Comparison of ENCODE assay signal across 10 cellular contexts in genomic region chr22:31139866-31140716, GRCh38. TPM values are rescaled to one million over a fixed set of nuclear protein-coding genes. Genes with fewer than 3 reads are reported as not detected.
DNase-seq lines count a peak whose midpoint lies in the region; ATAC-seq, FAIRE-seq and TF ChIP-seq lines count a peak whose summit lies in the region.
"Had no signal": no experiment of that assay in that cellular context is flagged by ENCODE, and none has a peak within 500 bp of the region (broad histone marks: within the 10 kb centered on the region; RNA-seq: fewer than 3 reads in every experiment).

A gene with protein sequence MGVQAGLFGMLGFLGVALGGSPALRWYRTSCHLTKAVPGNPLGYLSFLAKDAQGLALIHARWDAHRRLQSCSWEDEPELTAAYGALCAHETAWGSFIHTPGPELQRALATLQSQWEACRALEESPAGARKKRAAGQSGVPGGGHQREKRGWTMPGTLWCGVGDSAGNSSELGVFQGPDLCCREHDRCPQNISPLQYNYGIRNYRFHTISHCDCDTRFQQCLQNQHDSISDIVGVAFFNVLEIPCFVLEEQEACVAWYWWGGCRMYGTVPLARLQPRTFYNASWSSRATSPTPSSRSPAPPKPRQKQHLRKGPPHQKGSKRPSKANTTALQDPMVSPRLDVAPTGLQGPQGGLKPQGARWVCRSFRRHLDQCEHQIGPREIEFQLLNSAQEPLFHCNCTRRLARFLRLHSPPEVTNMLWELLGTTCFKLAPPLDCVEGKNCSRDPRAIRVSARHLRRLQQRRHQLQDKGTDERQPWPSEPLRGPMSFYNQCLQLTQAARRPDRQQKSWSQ (minus strand): TSS chr22:31140508. CDS start chr22:31140354, 154 bp downstream.

- no peak for FAIRE-seq in K562 (lab: Jason Lieb, UNC)
- FAIRE-seq in kidney (lab: Jason Lieb, UNC), result no peak
- FAIRE-seq: frontal cortex had no signal

- DNase-seq in AG09309 (ENCODE audit: low read depth), result no peak
- peak; percentile 41 to 71 (median 68) for DNase-seq in K562 (ENCODE audit: extremely low read depth in 1 of 4, low spot score in 3 of 4)
- DNase-seq in kidney, result peak; percentile 68
- no peak for DNase-seq in DMS114 treated with DMSO at 0.1 percent for 48 hours (lab: John Stamatoyannopoulos, UW; ENCODE audit: unreplicated experiment)
- no peak for DNase-seq in ACHN

- POLR2A ChIA-PET in K562 (lab: Yijun Ruan, JAX), result interaction anchor here (0.9 kb wide), 1 partner anchor 20 kb away, joined by 4 read pairs; no protein-coding TSS in a partner anchor

- no peaks in the 10 kb centered on the region for H3K79me2 ChIP-seq in K562 (ENCODE audit: control insufficient read depth, insufficient read depth, low read length)

- TF ChIP-seq POLR2A in K562 (conservative IDR thresholded peaks at IDR 0.05), result no peak

- H3K4me3 ChIP-seq in AG09309 (ENCODE audit: control insufficient read depth, low read depth, low read length) (no peak within 1 kb of the TSS), K562 (no peak within 1 kb of the TSS; the same call in 1 of the 2 replicates), kidney (ENCODE audit: low read length in 2 of 2) (no peak within 1 kb of the TSS)

- H3K36me3 ChIP-seq in K562 (ENCODE audit: control insufficient read depth, insufficient read depth, low read length) (no peaks in the 10 kb centered on the region), kidney (ENCODE audit: control insufficient read depth in 1 of 2, insufficient read depth in 2 of 2, low read length in 2 of 2) (no peaks in the 10 kb centered on the region)

- peak; percentile 9 for TF ChIP-seq CTCF in AG09309 (IDR thresholded peaks at IDR 0.05; ENCODE audit: control insufficient read depth, insufficient read depth, low read depth, low read length, missing control alignments)
- 0 out of 6 replicates have a peak, but pooled peaks of 1 of the 3 experiments have one; percentile 16 for TF ChIP-seq CTCF in K562 (IDR thresholded peaks at IDR 0.05 in 2 of 3, conservative IDR thresholded peaks at IDR 0.05 in 1 of 3; ENCODE audit: insufficient read depth in 2 of 3, low read depth in 1 of 3, low read length in 3 of 3)
- no peak for TF ChIP-seq CTCF in kidney (IDR thresholded peaks at IDR 0.05; ENCODE audit: borderline replicate concordance, extremely low read depth, insufficient read depth)

- no TSS peak for BruUV-seq in K562 (replicated peaks; lab: Mats Ljungman, UMichigan)

- ATAC-seq in K562 (peak; percentile 82), GM18498 (IDR thresholded peaks at IDR 0.05; ENCODE audit: unreplicated experiment) (no peak), GM18520 (IDR thresholded peaks at IDR 0.05; ENCODE audit: unreplicated experiment) (no peak)

- peak within 1 kb of the TSS; percentile 32; the same call in 1 of the 2 replicates for H3K4me2 ChIP-seq in K562 (ENCODE audit: insufficient read depth, low read length)

- H3K27ac ChIP-seq in K562 (ENCODE audit: extremely low read depth, low read depth, low read length) (no peak within 1 kb of the TSS), kidney (ENCODE audit: low read depth in 2 of 2, low read length in 2 of 2) (peak within 1 kb of the TSS in 1 of 2 donors; percentile 8)
- H3K27ac ChIP-seq: VCaP had no signal

- intact Hi-C loops in K562 (cut with micrococcal nuclease) (no loop called here), kidney (cut with DNase I) (no loop called here)

- no peak within 1 kb of the TSS for H2AFZ ChIP-seq in K562 (ENCODE audit: low read depth, low read length)

- H3K9me1 ChIP-seq in K562 (ENCODE audit: control insufficient read depth, insufficient read depth, low read length), result no peaks in the 10 kb centered on the region

- H4K20me1 ChIP-seq in K562 (replicated peaks; ENCODE audit: control insufficient read depth, insufficient read depth, low read length), result no peaks in the 10 kb centered on the region

- H3K27me3 ChIP-seq in K562 (ENCODE audit: control insufficient read depth in 2 of 2, insufficient read depth in 2 of 2, low read length in 2 of 2), result no peaks in the 10 kb centered on the region; a peak in 1 of 5 replicates

- H3K9ac ChIP-seq in K562 (ENCODE audit: insufficient read depth in 1 of 2, low read depth in 2 of 2, low read length in 2 of 2) (peak within 1 kb of the TSS in 1 of 2 experiments; percentile 45; a peak in 1 of 4 replicates), kidney (ENCODE audit: low read length in 2 of 2) (peak within 1 kb of the TSS in 1 of 2 donors; percentile 19)

- TF ChIP-seq EP300 in Ishikawa (IDR thresholded peaks at IDR 0.05; ENCODE audit: borderline replicate concordance) (peak; percentile 47; the same call in 1 of the 2 replicates), K562 (IDR thresholded peaks at IDR 0.05; ENCODE audit: low read length) (no peak)

- CTCF ChIA-PET in K562 (lab: Yijun Ruan, JAX; ENCODE audit: low intra/inter-chr PET ratio), result no interaction called here

- in situ Hi-C loops in K562 (cut with MboI), result loop anchor here (5.0 kb wide), 1 partner anchor 38 kb away; no protein-coding TSS in a partner anchor
- in situ Hi-C loops in ACHN (cut with HindIII; ENCODE audit: low pct_ligation_motif_present, low pct_unique_long_range_greater_than_20kb, low sequenced_read_pairs), result no loop called here

- TF ChIP-seq RAD21 in Ishikawa (IDR thresholded peaks at IDR 0.05; ENCODE audit: low read depth), result peak; percentile 12; the same call in 1 of the 2 replicates
- no peak for TF ChIP-seq RAD21 in K562 (CRISPR knock-in tag; conservative IDR thresholded peaks at IDR 0.05 in 1 of 2, IDR thresholded peaks at IDR 0.05 in 1 of 2)

- no peaks in the 10 kb centered on the region for H3K9me3 ChIP-seq in K562 (replicated peaks; ENCODE audit: control insufficient read depth, insufficient read depth, low read depth, low read length)
- H3K9me3 ChIP-seq in kidney (ENCODE audit: control insufficient read depth in 1 of 2, low read length in 2 of 2), result no peaks in the 10 kb centered on the region

- 4% methylated on average over 20 of the region's 24 CpGs for WGBS in K562 (ENCODE audit: insufficient coverage, low coverage, missing lambda C conversion rate)

- H3K4me1 ChIP-seq in K562 (replicated peaks in 1 of 2; ENCODE audit: control insufficient read depth in 2 of 2, insufficient read depth in 2 of 2, low read length in 2 of 2) (peaks cover 0 to 13% of the 10 kb centered on the region in 2 experiments; a peak in 3 of 5 replicates), kidney (ENCODE audit: control insufficient read depth in 1 of 2, insufficient read depth in 1 of 2, low read depth in 1 of 2, low read length in 2 of 2) (peaks cover 0 to 5% of the 10 kb centered on the region in 2 donors)

TF ChIP-seq in Ishikawa, 13 proteins besides CTCF, POLR2A, EP300 and RAD21 (continues in another document):
- TF ChIP-seq CREB1 (IDR thresholded peaks at IDR 0.05; ENCODE audit: low read depth) (no peak), ZBTB7A (IDR thresholded peaks at IDR 0.05; ENCODE audit: low read depth) (0 out of 2 replicates have a peak, but pooled peaks have one; percentile 45), YY1 (IDR thresholded peaks at IDR 0.05; ENCODE audit: low read depth) (no peak), CEBPB (IDR thresholded peaks at IDR 0.05) (no peak), TCF12 (IDR thresholded peaks at IDR 0.05; ENCODE audit: low read depth) (peak; percentile 71), TAF1 (IDR thresholded peaks at IDR 0.05; ENCODE audit: low read depth) (0 out of 2 replicates have a peak, but pooled peaks have one; percentile 54)
- TF ChIP-seq, protein P1, sequence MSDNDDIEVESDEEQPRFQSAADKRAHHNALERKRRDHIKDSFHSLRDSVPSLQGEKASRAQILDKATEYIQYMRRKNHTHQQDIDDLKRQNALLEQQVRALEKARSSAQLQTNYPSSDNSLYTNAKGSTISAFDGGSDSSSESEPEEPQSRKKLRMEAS (IDR thresholded peaks at IDR 0.05), result peak; percentile 50

TF ChIP-seq in K562, 482 proteins besides CTCF, POLR2A, EP300 and RAD21 (continues in another document):
- no peak for TF ChIP-seq POLR2H (tag; IDR thresholded peaks at IDR 0.05; ENCODE audit: low read depth)
- TF ChIP-seq SMAD2 (IDR thresholded peaks at IDR 0.05; ENCODE audit: low read depth, low read length), result no peak
- TF ChIP-seq NFYB (IDR thresholded peaks at IDR 0.05; ENCODE audit: extremely low read depth, insufficient read length), result peak; percentile 53
- no peak for TF ChIP-seq SAFB (IDR thresholded peaks at IDR 0.05; ENCODE audit: borderline replicate concordance, low read depth, low read length)
- TF ChIP-seq SREBF1 (IDR thresholded peaks at IDR 0.05; ENCODE audit: borderline replicate concordance, low read depth, low read length), result 0 out of 2 replicates have a peak, but pooled peaks have one; percentile 51
- TF ChIP-seq PHF8 (IDR thresholded peaks at IDR 0.05; ENCODE audit: borderline replicate concordance, low read length), result peak; percentile 30; the same call in 1 of the 2 replicates

RNA-seq across cellular contexts. Expression of the gene that starts here (rescaled TPM):
- total RNA-seq in K562 (2011; cell fraction: chromatin; rRNA removed; ENCODE audit: low replicate concordance), result 1.2 and 3.3 TPM in 2 replicates
- 3.2 and 3.5 TPM in 2 replicates for total RNA-seq in K562 (2011; cell fraction: nucleolus; rRNA removed)
- 1.9 TPM in 2 replicates for total RNA-seq in K562 (2011; cell fraction: nucleoplasm; rRNA removed)
- total RNA-seq in K562 (2014; rRNA removed) (0.53 and 0.68 TPM in 2 replicates), K562 (2014; rRNA removed; fragmentation: Illumina TruSeq; extraction: Trizol) (0.22 and 0.36 TPM in 2 replicates), K562 (2015; rRNA removed; fragmentation: Illumina TruSeq; extraction: Trizol) (0.76 and 1.1 TPM in 2 replicates), K562 (2021) (0.64 and 0.98 TPM in 2 replicates), kidney (not detected)
- polyA plus RNA-seq in K562 (2011; rRNA removed) (1.4 and 5.4 TPM in 2 replicates), K562 (2014; fragmentation: Illumina TruSeq; extraction: Trizol) (0.48 and 0.78 TPM in 2 replicates), K562 (2014; fragmentation: Nextera tagmentation; extraction: Ambion mirVana) (under 1 TPM; 0.18 to 0.20 TPM), K562 (2014; rRNA removed) (0.77 and 1.2 TPM in 2 replicates), kidney (ENCODE audit: insufficient read depth, low read depth, low replicate concordance) (1.2 TPM)
- polyA plus RNA-seq in K562 (2011; cell fraction: cytosol; rRNA removed), result 1.7 and 4.2 TPM in 2 replicates
- polyA plus RNA-seq in K562 (2011; cell fraction: nucleus; rRNA removed), result 5.9 and 19.6 TPM in 2 replicates
- polyA plus RNA-seq in K562 (2012), result 0.57 and 1.5 TPM in 2 replicates
- polyA minus RNA-seq in K562 (2011; rRNA and poly(A)+ RNA removed), result 0.53 and 1.6 TPM in 2 replicates
- polyA minus RNA-seq in K562 (2011; cell fraction: cytosol; rRNA and poly(A)+ RNA removed), result 0.86 and 3.0 TPM in 2 replicates
- polyA minus RNA-seq in K562 (2011; cell fraction: nucleus; rRNA and poly(A)+ RNA removed), result 1.1 and 4.9 TPM in 2 replicates

Comparison
In these comparisons a context has a peak if more than half of its experiments do, and no peak if none do; other contexts are left out.
1. DNase-seq: peak in K562 (4 of 4) and kidney (single experiment); none in AG09309 (single experiment), DMS114 treated with DMSO at 0.1 percent for 48 hours (single experiment) and ACHN (single experiment).